In genomic region chr4:41256131-41256739, GRCh38 we compare ENCODE assay signal across 8 cellular contexts. TPM values are rescaled to one million over a fixed set of nuclear protein-coding genes. Genes with fewer than 3 reads are reported as not detected.
DNase-seq lines count a peak whose midpoint lies in the region; TF ChIP-seq lines count a peak whose summit lies in the region.

No MANE protein-coding gene starts in this region.

- H3K9me3 Mint-ChIP-seq in HFFc6: no peaks in the 10 kb centered on the region
- H3K9me3 Mint-ChIP-seq in T-helper 2 cell treated with Interferon-gamma antibody and Interleukin-4, amounts not matched to agents 5 μg/mL and 100 μg/mL, for 36 hours: no peaks in the 10 kb centered on the region

- peak overlapping the region; percentile 93 for H3K4me2 ChIP-seq in mesenchymal stem cell (ENCODE audit: low read length, poor library complexity, severe bottlenecking)

- no peaks in the 10 kb centered on the region for H3K9me3 ChIP-seq in mesenchymal stem cell (ENCODE audit: control insufficient read depth, low read length)

- H4K91ac ChIP-seq in mesenchymal stem cell (ENCODE audit: low read length): no peak overlapping the region

- no peak overlapping the region for H3K4ac ChIP-seq in mesenchymal stem cell (ENCODE audit: low read depth in 1 of 2, low read length in 2 of 2)

- peak overlapping the region; percentile 90 for H3K9ac ChIP-seq in mesenchymal stem cell (ENCODE audit: low read length)

- H3K4me3 ChIP-seq in AG10803 (ENCODE audit: low read length) (peak overlapping the region; percentile 69), mesenchymal stem cell (ENCODE audit: insufficient read depth in 1 of 2, low read depth in 1 of 2, low read length in 2 of 2) (peak overlapping the region; percentile 82 to 97)

- peak overlapping the region; percentile 51 for H3K27ac ChIP-seq in mesenchymal stem cell (ENCODE audit: low read length, poor library complexity, severe bottlenecking)

- H2BK5ac ChIP-seq in mesenchymal stem cell (ENCODE audit: low read depth, low read length, poor library complexity, severe bottlenecking): no peak overlapping the region

- H3K14ac ChIP-seq in mesenchymal stem cell (ENCODE audit: low read length in 2 of 2): no peak overlapping the region

- no peak overlapping the region for H2AFZ ChIP-seq in mesenchymal stem cell (ENCODE audit: low read depth, low read length)

- peaks cover 13% of the 10 kb centered on the region for H3K79me1 ChIP-seq in mesenchymal stem cell (replicated peaks; ENCODE audit: low read length, poor library complexity, severe bottlenecking)

- no peak overlapping the region for H4K8ac ChIP-seq in mesenchymal stem cell (ENCODE audit: low read length)

- no peak overlapping the region for H2AK5ac ChIP-seq in mesenchymal stem cell (ENCODE audit: low read length, severe bottlenecking)

- no peak overlapping the region for H2BK120ac ChIP-seq in mesenchymal stem cell (ENCODE audit: low read depth, low read length)

- TF ChIP-seq CTCF in AG10803 (conservative IDR thresholded peaks at IDR 0.05; ENCODE audit: low read length) (no peak), HFFc6 (IDR thresholded peaks at IDR 0.05) (no peak)

- no peak overlapping the region for H3K23ac ChIP-seq in mesenchymal stem cell (ENCODE audit: low read length in 2 of 2)

- H2BK12ac ChIP-seq in mesenchymal stem cell (ENCODE audit: low read length in 2 of 2): no peak overlapping the region

- H3K4me1 Mint-ChIP-seq in HFFc6 (ENCODE audit: low read depth): peaks cover 28% of the 10 kb centered on the region
- no peaks in the 10 kb centered on the region for H3K4me1 Mint-ChIP-seq in T-helper 2 cell treated with Interferon-gamma antibody and Interleukin-4, amounts not matched to agents 5 μg/mL and 100 μg/mL, for 36 hours (ENCODE audit: low read depth)

- peaks cover 17% of the 10 kb centered on the region for H3K27me3 Mint-ChIP-seq in HFFc6 (ENCODE audit: insufficient read depth)
- peaks cover 46% of the 10 kb centered on the region for H3K27me3 Mint-ChIP-seq in T-helper 2 cell treated with Interferon-gamma antibody and Interleukin-4, amounts not matched to agents 5 μg/mL and 100 μg/mL, for 36 hours (ENCODE audit: low read depth)

- H2BK15ac ChIP-seq in mesenchymal stem cell (ENCODE audit: low read depth, poor library complexity, severe bottlenecking): no peak overlapping the region

- peaks cover 16% of the 10 kb centered on the region for H3K36me3 Mint-ChIP-seq in HFFc6 (ENCODE audit: low read depth)
- no peaks in the 10 kb centered on the region for H3K36me3 Mint-ChIP-seq in T-helper 2 cell treated with Interferon-gamma antibody and Interleukin-4, amounts not matched to agents 5 μg/mL and 100 μg/mL, for 36 hours (ENCODE audit: low read depth)

- H3K36me3 ChIP-seq in mesenchymal stem cell (ENCODE audit: control insufficient read depth in 1 of 2, insufficient read depth in 2 of 2, low read depth in 1 of 2, low read length in 2 of 2): peaks cover 9 to 19% of the 10 kb centered on the region in 2 experiments

- H3K27ac Mint-ChIP-seq in HFFc6: peak overlapping the region; percentile 59
- no peak overlapping the region for H3K27ac Mint-ChIP-seq in T-helper 2 cell treated with Interferon-gamma antibody and Interleukin-4, amounts not matched to agents 5 μg/mL and 100 μg/mL, for 36 hours

- WGBS in mesenchymal stem cell: 11% methylated on average over 7 of the region's 13 CpGs

- peaks cover 0 to 3% of the 10 kb centered on the region in 2 experiments for H3K27me3 ChIP-seq in mesenchymal stem cell (ENCODE audit: control insufficient read depth in 1 of 2, insufficient read depth in 1 of 2, low read length in 2 of 2)

- H3K18ac ChIP-seq in mesenchymal stem cell (ENCODE audit: low read depth in 1 of 2, low read length in 2 of 2): no peak overlapping the region

- peaks cover 7% of the 10 kb centered on the region for H3K4me1 ChIP-seq in mesenchymal stem cell (ENCODE audit: control insufficient read depth, insufficient read depth, low read depth, low read length)

- in situ Hi-C loops in KBM-7 (cut with MboI; ENCODE audit: low pct_unique_long_range_greater_than_20kb, low sequenced_read_pairs): no loop called here

- peak; percentile 50 for DNase-seq in AG10803 (ENCODE audit: low read depth)
- DNase-seq in HFFc6: peak; percentile 7
- DNase-seq in astrocyte of the hippocampus (ENCODE audit: low read depth, low spot score): peak; percentile 53
- DNase-seq in mesenchymal stem cell: peak; percentile 67
- DNase-seq in AML-193 (lab: John Stamatoyannopoulos, UW): no peak
- no peak for DNase-seq in T-helper 2 cell treated with Interferon-gamma antibody and Interleukin-4, amounts not matched to agents 5 μg/mL and 100 μg/mL, for 36 hours (ENCODE audit: low spot score)
- DNase-seq in KBM-7: no peak
- DNase-seq in SIG-M5 (lab: John Stamatoyannopoulos, UW): no peak

- peak overlapping the region; percentile 82 for H3K4me3 Mint-ChIP-seq in HFFc6
- H3K4me3 Mint-ChIP-seq in T-helper 2 cell treated with Interferon-gamma antibody and Interleukin-4, amounts not matched to agents 5 μg/mL and 100 μg/mL, for 36 hours: no peak overlapping the region

RNA-seq across cellular contexts. Expression of gene UCHL1, which starts 0.5 kb away (rescaled TPM):
- 100 to 1,000 TPM; 349 to 502 (median 461) TPM for total RNA-seq in HFFc6 (2021; fragmentation: NEBNext Ultra II Directional; extraction: Animal tissue kit (Norgen Biotek cat#: 25700))
- polyA plus RNA-seq in mesenchymal stem cell (2013, experiment 1 of 2): 1,126 TPM
- polyA plus RNA-seq in mesenchymal stem cell (2013, experiment 2 of 2): 1,155 TPM

RNA-seq across cellular contexts. Expression of gene APBB2, which starts 41.9 kb away (rescaled TPM):
- 10 to 100 TPM; 32.4 to 45.5 (median 35.8) TPM for total RNA-seq in HFFc6 (2021; fragmentation: NEBNext Ultra II Directional; extraction: Animal tissue kit (Norgen Biotek cat#: 25700))
- polyA plus RNA-seq in mesenchymal stem cell (2013, experiment 1 of 2): 22.6 TPM
- polyA plus RNA-seq in mesenchymal stem cell (2013, experiment 2 of 2): 22.6 TPM

Comparison
In these comparisons a context has a peak if more than half of its experiments do, and no peak if none do; other contexts are left out.
1. DNase-seq: peak in AG10803 (single experiment), HFFc6 (single experiment), astrocyte of the hippocampus (single experiment) and mesenchymal stem cell (single experiment); none in AML-193 (0 of 2), T-helper 2 cell treated with Interferon-gamma antibody and Interleukin-4, amounts not matched to agents 5 μg/mL and 100 μg/mL, for 36 hours (single experiment), KBM-7 (single experiment) and SIG-M5 (single experiment).